In the genomic region with DNA sequence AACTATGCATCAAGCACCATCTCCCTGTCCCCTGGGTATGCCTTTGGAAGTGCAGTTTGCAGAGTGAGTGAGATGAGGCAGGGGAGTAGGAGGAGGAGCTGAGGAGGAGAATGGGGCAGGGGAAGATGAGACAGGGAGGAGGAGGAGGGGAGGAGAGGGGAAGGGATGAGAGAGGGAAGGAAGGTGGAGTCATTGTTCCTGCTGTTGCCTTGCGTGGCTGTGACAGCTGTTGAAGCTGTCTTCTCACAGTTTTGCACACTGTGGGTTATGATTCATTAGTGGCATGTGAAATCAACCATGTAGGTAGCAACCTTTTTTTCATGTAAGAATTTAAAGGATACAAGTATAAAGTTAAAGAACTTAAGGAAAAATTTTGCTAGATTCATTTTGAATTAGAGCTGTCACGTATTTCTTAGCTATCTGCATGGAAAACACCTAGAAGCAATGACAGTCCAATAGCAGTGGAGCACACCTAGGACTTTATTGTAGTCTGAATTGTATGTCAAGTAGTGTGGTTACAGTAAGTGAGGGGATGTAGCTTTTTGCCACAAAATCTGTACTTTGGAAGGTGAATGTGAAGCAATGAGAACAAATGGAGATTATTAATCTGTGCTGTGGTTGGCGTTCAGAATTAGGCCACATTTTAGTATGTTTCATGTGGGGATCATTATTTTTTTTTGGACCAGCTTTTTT, we compare ENCODE assay signal across 9 cellular contexts. TPM values are rescaled to one million over a fixed set of nuclear protein-coding genes. Genes with fewer than 3 reads are reported as not detected.
DNase-seq lines count a peak whose midpoint lies in the region; ATAC-seq and TF ChIP-seq lines count a peak whose summit lies in the region.
"Had no signal": no experiment of that assay in that cellular context is flagged by ENCODE, and none has a peak within 500 bp of the region (broad histone marks: within the 10 kb centered on the region; RNA-seq: fewer than 3 reads in every experiment).

No MANE protein-coding gene starts in this region.

- DNase-seq in M059J (ENCODE audit: low read depth) (peak; percentile 73), caudate nucleus (lab: John Stamatoyannopoulos, UW) (peak in 39 of 61 donors; percentile 14 to 92 (median 46)), T-helper 9 cell (no peak), NCI-H345 (lab: John Stamatoyannopoulos, UW) (no peak), mucosa of gallbladder (ENCODE audit: low spot score) (no peak), upper lobe of left lung (no peak)

- ATAC-seq in GM19467 (IDR thresholded peaks at IDR 0.05; ENCODE audit: unreplicated experiment): peak; percentile 55
- no peak for ATAC-seq in upper lobe of left lung (ENCODE audit: low FRiP score in 2 of 2)

- no peak overlapping the region for H3K4me3 ChIP-seq in BLaER1 treated with 17β-estradiol and CSF1 and Interleukin-3, amounts not matched to agents 10 nM and 100 nM
- H3K4me3 ChIP-seq in upper lobe of left lung: no peak overlapping the region
- H3K4me3 ChIP-seq: skin epidermis had no signal

- TF ChIP-seq POLR2A in upper lobe of left lung (IDR thresholded peaks at IDR 0.05): no peak

- H3K9me3 ChIP-seq in BLaER1 treated with 17β-estradiol and CSF1 and Interleukin-3, amounts not matched to agents 10 nM and 100 nM (replicated peaks in 1 of 11): peaks cover 0 to 34% (median 12%) of the 10 kb centered on the region in 11 experiments; a peak in 17 of 22 replicates
- no peaks in the 10 kb centered on the region for H3K9me3 ChIP-seq in upper lobe of left lung

- peaks cover 13 to 39% (median 27%) of the 10 kb centered on the region in 11 experiments; a peak in 21 of 22 replicates for H3K36me3 ChIP-seq in BLaER1 treated with 17β-estradiol and CSF1 and Interleukin-3, amounts not matched to agents 10 nM and 100 nM
- H3K36me3 ChIP-seq in upper lobe of left lung: peaks cover 0 to 6% (median 0%) of the 10 kb centered on the region in 4 donors

- no peak for TF ChIP-seq CTCF in upper lobe of left lung (IDR thresholded peaks at IDR 0.05)

- H4K20me1 ChIP-seq in BLaER1 treated with 17β-estradiol and CSF1 and Interleukin-3, amounts not matched to agents 10 nM and 100 nM: peaks cover 0 to 68% (median 0%) of the 10 kb centered on the region in 11 experiments; a peak in 5 of 22 replicates

- H3K4me1 ChIP-seq in BLaER1 treated with 17β-estradiol and CSF1 and Interleukin-3, amounts not matched to agents 10 nM and 100 nM: peaks cover 42 to 67% (median 54%) of the 10 kb centered on the region in 10 experiments
- peaks cover 0 to 4% (median 0%) of the 10 kb centered on the region in 4 donors for H3K4me1 ChIP-seq in upper lobe of left lung

- WGBS in upper lobe of left lung, 2 donors: 79 to 80% methylated on average over 3 of the region's 3 CpGs

- TF ChIP-seq EP300 in upper lobe of left lung (IDR thresholded peaks at IDR 0.05): no peak

- peak overlapping the region in 8 of 11 experiments; percentile 1 to 52 (median 26); a peak in 8 of 22 replicates for H3K9ac ChIP-seq in BLaER1 treated with 17β-estradiol and CSF1 and Interleukin-3, amounts not matched to agents 10 nM and 100 nM

- peak overlapping the region in 10 of 11 experiments; percentile 12 to 71 (median 54); a peak in 17 of 22 replicates for H3K27ac ChIP-seq in BLaER1 treated with 17β-estradiol and CSF1 and Interleukin-3, amounts not matched to agents 10 nM and 100 nM
- H3K27ac ChIP-seq in caudate nucleus (ENCODE audit: low read depth, low read length) (no peak overlapping the region), upper lobe of left lung (no peak overlapping the region)

- H3K27me3 ChIP-seq in BLaER1 treated with 17β-estradiol and CSF1 and Interleukin-3, amounts not matched to agents 10 nM and 100 nM: no peaks in the 10 kb centered on the region
- H3K27me3 ChIP-seq in upper lobe of left lung: no peaks in the 10 kb centered on the region

- peak overlapping the region; percentile 21 to 71 (median 46) for H3K4me2 ChIP-seq in BLaER1 treated with 17β-estradiol and CSF1 and Interleukin-3, amounts not matched to agents 10 nM and 100 nM

RNA-seq across cellular contexts. Expression of gene CCM2, which starts 21.7 kb away (rescaled TPM):
- 44.4 and 71.1 TPM in 2 replicates for total RNA-seq in M059J (2014; rRNA removed; shearing (Covaris generic))
- total RNA-seq in mucosa of gallbladder (36.4 TPM), upper lobe of left lung (10 to 100 TPM; 30.9 to 63.9 (median 46.8) TPM)

RNA-seq across cellular contexts. Expression of gene MYO1G, which starts 42.9 kb away (rescaled TPM):
- not detected in 2 replicates for total RNA-seq in M059J (2014; rRNA removed; shearing (Covaris generic))
- total RNA-seq in mucosa of gallbladder (6.0 TPM), upper lobe of left lung (10 to 100 TPM; 19.7 to 51.3 (median 38.0) TPM)

Comparison
In these comparisons a context has a peak if more than half of its experiments do, and no peak if none do; other contexts are left out.
1. H3K27ac ChIP-seq: peak in BLaER1 treated with 17β-estradiol and CSF1 and Interleukin-3, amounts not matched to agents 10 nM and 100 nM (10 of 11); none in caudate nucleus (single experiment) and upper lobe of left lung (0 of 4).
2. DNase-seq: peak in M059J (single experiment) and caudate nucleus (39 of 61); none in T-helper 9 cell (single experiment), NCI-H345 (single experiment), mucosa of gallbladder (single experiment) and upper lobe of left lung (0 of 2).